Comparison of ENCODE assay signal across 1 cellular context in the genomic region with DNA sequence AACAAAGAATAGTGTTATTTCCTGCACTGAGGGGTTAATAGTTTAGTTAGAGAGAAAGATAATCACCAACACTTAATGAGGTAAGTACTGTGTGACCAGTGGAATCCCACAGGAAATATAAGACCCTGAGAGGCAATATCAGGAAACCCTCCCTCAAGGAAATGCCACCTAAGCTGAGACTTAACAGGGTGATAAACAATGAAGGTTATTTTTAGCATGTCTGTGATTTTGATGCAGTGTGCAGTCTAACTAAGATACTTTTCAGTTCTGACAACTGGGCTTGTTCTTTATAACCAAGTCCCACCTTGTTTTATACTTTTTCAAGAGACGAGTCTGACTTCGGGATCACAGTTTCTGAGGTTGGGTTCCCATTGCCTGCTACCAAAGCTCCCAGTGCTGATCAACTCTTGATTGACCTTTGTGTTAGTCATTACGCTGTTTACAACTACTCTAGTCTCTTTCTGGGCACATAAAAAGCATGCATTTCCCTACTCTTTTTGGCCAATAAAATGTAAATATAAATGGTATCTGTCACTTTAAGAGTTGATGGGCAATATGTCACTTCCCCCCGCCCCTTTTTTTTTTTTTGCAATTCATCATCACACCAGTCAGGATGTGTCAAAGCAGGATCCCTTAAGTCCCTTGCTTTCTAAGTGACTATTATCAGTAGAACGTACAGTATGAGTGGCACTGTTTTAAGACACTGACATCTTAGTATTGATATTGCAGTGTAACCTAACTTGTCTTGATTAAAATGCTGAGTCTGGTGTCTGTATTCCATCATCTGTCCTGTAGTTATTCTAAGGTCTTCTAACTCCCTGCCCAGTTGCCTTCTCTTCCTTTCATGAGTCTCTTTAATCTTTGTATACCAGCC.
TF ChIP-seq lines count a peak whose summit lies in the region.

No MANE protein-coding gene starts in this region.

TF ChIP-seq in K562, 482 proteins besides CTCF, POLR2A, EP300 and RAD21:
- TF ChIP-seq, protein P1, sequence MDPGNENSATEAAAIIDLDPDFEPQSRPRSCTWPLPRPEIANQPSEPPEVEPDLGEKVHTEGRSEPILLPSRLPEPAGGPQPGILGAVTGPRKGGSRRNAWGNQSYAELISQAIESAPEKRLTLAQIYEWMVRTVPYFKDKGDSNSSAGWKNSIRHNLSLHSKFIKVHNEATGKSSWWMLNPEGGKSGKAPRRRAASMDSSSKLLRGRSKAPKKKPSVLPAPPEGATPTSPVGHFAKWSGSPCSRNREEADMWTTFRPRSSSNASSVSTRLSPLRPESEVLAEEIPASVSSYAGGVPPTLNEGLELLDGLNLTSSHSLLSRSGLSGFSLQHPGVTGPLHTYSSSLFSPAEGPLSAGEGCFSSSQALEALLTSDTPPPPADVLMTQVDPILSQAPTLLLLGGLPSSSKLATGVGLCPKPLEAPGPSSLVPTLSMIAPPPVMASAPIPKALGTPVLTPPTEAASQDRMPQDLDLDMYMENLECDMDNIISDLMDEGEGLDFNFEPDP (CRISPR knock-in tag; IDR thresholded peaks at IDR 0.05) = no peak
- no peak for TF ChIP-seq STAG1 (CRISPR knock-in tag; IDR thresholded peaks at IDR 0.05; ENCODE audit: borderline replicate concordance)
- TF ChIP-seq, protein P2, sequence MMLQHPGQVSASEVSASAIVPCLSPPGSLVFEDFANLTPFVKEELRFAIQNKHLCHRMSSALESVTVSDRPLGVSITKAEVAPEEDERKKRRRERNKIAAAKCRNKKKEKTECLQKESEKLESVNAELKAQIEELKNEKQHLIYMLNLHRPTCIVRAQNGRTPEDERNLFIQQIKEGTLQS (IDR thresholded peaks at IDR 0.05) = no peak
- TF ChIP-seq, protein P2 (CRISPR knock-in tag; conservative IDR thresholded peaks at IDR 0.05) = no peak
- TF ChIP-seq POLR2H (tag; IDR thresholded peaks at IDR 0.05; ENCODE audit: low read depth) = no peak
- TF ChIP-seq, protein P3, sequence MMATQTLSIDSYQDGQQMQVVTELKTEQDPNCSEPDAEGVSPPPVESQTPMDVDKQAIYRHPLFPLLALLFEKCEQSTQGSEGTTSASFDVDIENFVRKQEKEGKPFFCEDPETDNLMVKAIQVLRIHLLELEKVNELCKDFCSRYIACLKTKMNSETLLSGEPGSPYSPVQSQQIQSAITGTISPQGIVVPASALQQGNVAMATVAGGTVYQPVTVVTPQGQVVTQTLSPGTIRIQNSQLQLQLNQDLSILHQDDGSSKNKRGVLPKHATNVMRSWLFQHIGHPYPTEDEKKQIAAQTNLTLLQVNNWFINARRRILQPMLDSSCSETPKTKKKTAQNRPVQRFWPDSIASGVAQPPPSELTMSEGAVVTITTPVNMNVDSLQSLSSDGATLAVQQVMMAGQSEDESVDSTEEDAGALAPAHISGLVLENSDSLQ (IDR thresholded peaks at IDR 0.05) = peak; percentile 60; the same call in 1 of the 2 replicates
- peak; percentile 79 for TF ChIP-seq MEIS2 (IDR thresholded peaks at IDR 0.05; ENCODE audit: partially characterized antibody)
- TF ChIP-seq, protein P4, sequence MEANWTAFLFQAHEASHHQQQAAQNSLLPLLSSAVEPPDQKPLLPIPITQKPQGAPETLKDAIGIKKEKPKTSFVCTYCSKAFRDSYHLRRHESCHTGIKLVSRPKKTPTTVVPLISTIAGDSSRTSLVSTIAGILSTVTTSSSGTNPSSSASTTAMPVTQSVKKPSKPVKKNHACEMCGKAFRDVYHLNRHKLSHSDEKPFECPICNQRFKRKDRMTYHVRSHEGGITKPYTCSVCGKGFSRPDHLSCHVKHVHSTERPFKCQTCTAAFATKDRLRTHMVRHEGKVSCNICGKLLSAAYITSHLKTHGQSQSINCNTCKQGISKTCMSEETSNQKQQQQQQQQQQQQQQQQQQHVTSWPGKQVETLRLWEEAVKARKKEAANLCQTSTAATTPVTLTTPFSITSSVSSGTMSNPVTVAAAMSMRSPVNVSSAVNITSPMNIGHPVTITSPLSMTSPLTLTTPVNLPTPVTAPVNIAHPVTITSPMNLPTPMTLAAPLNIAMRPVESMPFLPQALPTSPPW (CRISPR knock-in tag; IDR thresholded peaks at IDR 0.05) = no peak
- no peak for TF ChIP-seq RCOR1 (IDR thresholded peaks at IDR 0.05; ENCODE audit: borderline replicate concordance in 1 of 2, low read depth in 2 of 2, low read length in 2 of 2)
- TF ChIP-seq ZNF668 (CRISPR knock-in tag; IDR thresholded peaks at IDR 0.05) = no peak
- TF ChIP-seq, protein P5, sequence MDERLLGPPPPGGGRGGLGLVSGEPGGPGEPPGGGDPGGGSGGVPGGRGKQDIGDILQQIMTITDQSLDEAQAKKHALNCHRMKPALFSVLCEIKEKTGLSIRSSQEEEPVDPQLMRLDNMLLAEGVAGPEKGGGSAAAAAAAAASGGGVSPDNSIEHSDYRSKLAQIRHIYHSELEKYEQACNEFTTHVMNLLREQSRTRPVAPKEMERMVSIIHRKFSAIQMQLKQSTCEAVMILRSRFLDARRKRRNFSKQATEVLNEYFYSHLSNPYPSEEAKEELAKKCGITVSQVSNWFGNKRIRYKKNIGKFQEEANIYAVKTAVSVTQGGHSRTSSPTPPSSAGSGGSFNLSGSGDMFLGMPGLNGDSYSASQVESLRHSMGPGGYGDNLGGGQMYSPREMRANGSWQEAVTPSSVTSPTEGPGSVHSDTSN (CRISPR knock-in tag; IDR thresholded peaks at IDR 0.05; ENCODE audit: low read depth) = no peak
- TF ChIP-seq, protein P5 (tag; conservative IDR thresholded peaks at IDR 0.05; ENCODE audit: low read depth) = peak; percentile 75
- TF ChIP-seq ZNF184 (CRISPR knock-in tag; IDR thresholded peaks at IDR 0.05) = no peak
- no peak for TF ChIP-seq SMAD2 (IDR thresholded peaks at IDR 0.05; ENCODE audit: low read depth, low read length)
- no peak for TF ChIP-seq SRSF3 (IDR thresholded peaks at IDR 0.05; ENCODE audit: insufficient read depth, low read length)
- TF ChIP-seq IRF2 (CRISPR knock-in tag; IDR thresholded peaks at IDR 0.05) = no peak
- TF ChIP-seq SIRT6 (IDR thresholded peaks at IDR 0.05; ENCODE audit: low read depth, low read length) = no peak
